8 cellular contexts compared by ENCODE assay signal in genomic region chr6:163414367-163415175, GRCh38. TPM values are rescaled to one million over a fixed set of nuclear protein-coding genes. Genes with fewer than 3 reads are reported as not detected.
DNase-seq lines count a peak whose midpoint lies in the region; ATAC-seq and TF ChIP-seq lines count a peak whose summit lies in the region.

QKI (plus strand) TSS chr6:163414718; CDS start chr6:163415194, 476 bp downstream.

- DNase-seq in NCI-H1436 (lab: John Stamatoyannopoulos, UW) (peak; percentile 51), NCI-H1436 treated with DMSO at 0.1 percent for 48 hours (lab: John Stamatoyannopoulos, UW) (no peak), NCI-H2171 treated with DMSO at 0.1 percent for 48 hours (lab: John Stamatoyannopoulos, UW) (peak; percentile 50), dorsolateral prefrontal cortex (peak; percentile 61 to 88 (median 82)), lower lobe of right lung (peak; percentile 89)
- peak; percentile 75 to 81 for DNase-seq in activated CD4-positive, alpha-beta T cell treated with anti-CD3 and anti-CD28 coated beads, Interleukin-2, amount 50 U/mL, for 4 hours
- peak; percentile 59 to 76 (median 74) for DNase-seq in stimulated activated CD4-positive, alpha-beta T cell treated with anti-CD3 and anti-CD28 coated beads, TNF-alpha, amount 100 ng/mL, for 1 hour (ENCODE audit: low read depth in 3 of 3, low spot score in 1 of 3)

- ATAC-seq in HG02840 (IDR thresholded peaks at IDR 0.05; ENCODE audit: low FRiP score, unreplicated experiment) (peak; percentile 32), lower lobe of right lung (peak; percentile 35 to 57)

- no peaks in the 10 kb centered on the region for H3K9me3 ChIP-seq in lower lobe of right lung

- H3K36me3 ChIP-seq in lower lobe of right lung: no peaks in the 10 kb centered on the region

- H3K4me1 ChIP-seq in lower lobe of right lung: peaks cover 40% of the 10 kb centered on the region

- H3K27me3 ChIP-seq in dorsolateral prefrontal cortex: no peaks in the 10 kb centered on the region
- no peaks in the 10 kb centered on the region for H3K27me3 ChIP-seq in lower lobe of right lung (ENCODE audit: low read depth)

- TF ChIP-seq CTCF in dorsolateral prefrontal cortex (IDR thresholded peaks at IDR 0.05 in 54 of 56, conservative IDR thresholded peaks at IDR 0.05 in 2 of 56; ENCODE audit: low read depth in 1 of 56, partially characterized antibody in 56 of 56): peak in 1 of 56 donors; percentile 13
- no peak for TF ChIP-seq CTCF in lower lobe of right lung (IDR thresholded peaks at IDR 0.05)

- H3K27ac ChIP-seq in dorsolateral prefrontal cortex: peak within 1 kb of the TSS; percentile 95 to 100 (median 99)
- peak within 1 kb of the TSS; percentile 99 for H3K27ac ChIP-seq in lower lobe of right lung

- intact Hi-C loops in dorsolateral prefrontal cortex (cut with DNase I): loop anchor here (1.0 to 10.0 kb wide), 10 partner anchors 66 to 1513 kb away; no protein-coding TSS in a partner anchor
- intact Hi-C loops in lower lobe of right lung (cut with DNase I): no loop called here

- H3K4me3 ChIP-seq in dorsolateral prefrontal cortex (peak within 1 kb of the TSS; percentile 60 to 98 (median 88)), lower lobe of right lung (peak within 1 kb of the TSS; percentile 75)

RNA-seq across cellular contexts. Expression of gene QKI, which starts in this region (rescaled TPM):
- total RNA-seq in dorsolateral prefrontal cortex: 1,000 to 10,000 TPM in 8 of 120 experiments, 100 to 1,000 TPM in 112; 292 to 1,535 (median 581) TPM
- 247 TPM for total RNA-seq in lower lobe of right lung
